Comparison of ENCODE assay signal across 1 cellular context in genomic region chr12:26869908-26870459, GRCh38.
A peak's percentile ranks its signal among the peaks of the same experiment; 100 is the strongest.
TF ChIP-seq lines count a peak whose summit lies in the region.

No MANE protein-coding gene starts in this region.

TF ChIP-seq in GM12878, 131 proteins besides CTCF, POLR2A, EP300 and RAD21 (continued from another document):
- TF ChIP-seq IRF5 (IDR thresholded peaks at IDR 0.05; ENCODE audit: borderline replicate concordance) (no peak), ETV6 (conservative IDR thresholded peaks at IDR 0.05 in 1 of 2, IDR thresholded peaks at IDR 0.05 in 1 of 2; ENCODE audit: borderline replicate concordance in 1 of 2, low read depth in 1 of 2) (peak in 1 of 2 experiments; percentile 61; a peak in 2 of 4 replicates), RB1 (IDR thresholded peaks at IDR 0.05; ENCODE audit: borderline replicate concordance) (no peak), NR2F1 (conservative IDR thresholded peaks at IDR 0.05) (peak; percentile 79), TAF1 (IDR thresholded peaks at IDR 0.05; ENCODE audit: borderline replicate concordance, low read depth, low read length) (no peak), BACH1 (IDR thresholded peaks at IDR 0.05; ENCODE audit: borderline replicate concordance) (no peak), ZNF622 (IDR thresholded peaks at IDR 0.05) (no peak), IKZF1 (conservative IDR thresholded peaks at IDR 0.05) (peak; percentile 75), MAX (IDR thresholded peaks at IDR 0.05; ENCODE audit: low read depth, low read length) (no peak)
- TF ChIP-seq, protein P1, sequence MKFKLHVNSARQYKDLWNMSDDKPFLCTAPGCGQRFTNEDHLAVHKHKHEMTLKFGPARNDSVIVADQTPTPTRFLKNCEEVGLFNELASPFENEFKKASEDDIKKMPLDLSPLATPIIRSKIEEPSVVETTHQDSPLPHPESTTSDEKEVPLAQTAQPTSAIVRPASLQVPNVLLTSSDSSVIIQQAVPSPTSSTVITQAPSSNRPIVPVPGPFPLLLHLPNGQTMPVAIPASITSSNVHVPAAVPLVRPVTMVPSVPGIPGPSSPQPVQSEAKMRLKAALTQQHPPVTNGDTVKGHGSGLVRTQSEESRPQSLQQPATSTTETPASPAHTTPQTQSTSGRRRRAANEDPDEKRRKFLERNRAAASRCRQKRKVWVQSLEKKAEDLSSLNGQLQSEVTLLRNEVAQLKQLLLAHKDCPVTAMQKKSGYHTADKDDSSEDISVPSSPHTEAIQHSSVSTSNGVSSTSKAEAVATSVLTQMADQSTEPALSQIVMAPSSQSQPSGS (IDR thresholded peaks at IDR 0.05; ENCODE audit: low read length), result no peak
